In the genomic region with DNA sequence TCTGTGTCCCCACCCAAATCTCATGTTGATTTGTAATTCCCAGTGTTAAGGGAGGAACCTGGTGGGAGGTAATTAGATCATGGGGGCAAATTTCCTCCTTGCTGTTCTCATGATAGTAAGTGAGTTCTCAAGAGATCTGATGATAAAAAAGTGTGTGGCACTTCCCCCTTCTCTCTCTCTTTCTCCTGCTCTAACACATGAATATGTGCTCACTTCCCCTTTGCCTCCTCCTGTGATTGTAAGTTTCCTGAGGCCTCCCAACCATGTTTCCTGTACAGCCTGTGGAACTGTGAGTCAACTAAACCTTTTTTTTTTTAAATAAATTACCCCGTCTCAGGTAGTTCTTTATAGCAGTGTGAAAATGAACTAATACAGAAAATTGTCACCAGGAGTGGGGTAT, we compare ENCODE assay signal across 16 cellular contexts.
"Had no signal": no experiment of that assay in that cellular context is flagged by ENCODE, and none has a peak within 500 bp of the region (broad histone marks: within the 10 kb centered on the region; RNA-seq: fewer than 3 reads in every experiment).

No MANE protein-coding gene starts in this region.

- H3K4me3 Mint-ChIP-seq: activated naive CD4-positive, alpha-beta T cell treated with anti-CD3 and anti-CD28 coated beads for 36 hours; memory B cell; stimulated activated naive CD8-positive, alpha-beta T cell treated with anti-CD3 and anti-CD28 coated beads, Interleukin-15, Interleukin-2, amounts not matched to agents 100 ng/mL and 50 ng/mL, for 24 hours; type B pancreatic cell had no signal

- ATAC-seq: left ventricle myocardium superior, right lobe of liver had no signal

- DNase-seq: activated CD4-positive, alpha-beta T cell treated with anti-CD3 and anti-CD28 coated beads for 1 hour; activated CD4-positive, alpha-beta T cell treated with anti-CD3 and anti-CD28 coated beads, Interleukin-2, amount 50 U/mL, for 4 hours; activated naive CD4-positive, alpha-beta T cell treated with anti-CD3 and anti-CD28 coated beads for 36 hours; activated T-cell treated with anti-CD3 and anti-CD28 coated beads for 4 hours; head of caudate nucleus; kidney glomerular epithelial cell; left ventricle myocardium superior; right lobe of liver had no signal

- H3K4me1 Mint-ChIP-seq: memory B cell had no signal

- H3K36me3 ChIP-seq: cardiac muscle cell, prostate gland, right lobe of liver, suprapubic skin had no signal

- H3K27ac Mint-ChIP-seq: activated naive CD4-positive, alpha-beta T cell treated with anti-CD3 and anti-CD28 coated beads for 36 hours; activated T-helper 2 cell treated with anti-CD3 and anti-CD28 coated beads, Interferon-gamma antibody, Interleukin-2, Interleukin-4, amounts not matched to agents 10 μg/mL and 5 μg/mL and 100 μg/mL, durations not matched to agents 14 hours and 24 hours and 36 hours; memory B cell; stimulated activated naive CD8-positive, alpha-beta T cell treated with anti-CD3 and anti-CD28 coated beads, Interleukin-15, Interleukin-2, amounts not matched to agents 100 ng/mL and 50 ng/mL, for 24 hours; type B pancreatic cell had no signal

- H3K27me3 Mint-ChIP-seq: memory B cell; stimulated activated naive CD8-positive, alpha-beta T cell treated with anti-CD3 and anti-CD28 coated beads, Interleukin-15, Interleukin-2, amounts not matched to agents 100 ng/mL and 50 ng/mL, for 24 hours; type B pancreatic cell had no signal

- H3K27me3 ChIP-seq: cardiac muscle cell, right lobe of liver, suprapubic skin had no signal

- H3K9me3 Mint-ChIP-seq: activated T-helper 2 cell treated with anti-CD3 and anti-CD28 coated beads, Interferon-gamma antibody, Interleukin-2, Interleukin-4, amounts not matched to agents 10 μg/mL and 5 μg/mL and 100 μg/mL, durations not matched to agents 14 hours and 24 hours and 36 hours had no signal

- H3K27ac ChIP-seq: cardiac muscle cell, prostate gland, right lobe of liver, suprapubic skin, VCaP had no signal

- H3K9me3 ChIP-seq: prostate gland, right lobe of liver, suprapubic skin had no signal

- H3K4me1 ChIP-seq: prostate gland, right lobe of liver, suprapubic skin had no signal

- H3K4me3 ChIP-seq: cardiac muscle cell, prostate gland, right lobe of liver, suprapubic skin had no signal

- H3K36me3 Mint-ChIP-seq: memory B cell had no signal
